ENCODE assay signal across 8 cellular contexts in the genomic region with DNA sequence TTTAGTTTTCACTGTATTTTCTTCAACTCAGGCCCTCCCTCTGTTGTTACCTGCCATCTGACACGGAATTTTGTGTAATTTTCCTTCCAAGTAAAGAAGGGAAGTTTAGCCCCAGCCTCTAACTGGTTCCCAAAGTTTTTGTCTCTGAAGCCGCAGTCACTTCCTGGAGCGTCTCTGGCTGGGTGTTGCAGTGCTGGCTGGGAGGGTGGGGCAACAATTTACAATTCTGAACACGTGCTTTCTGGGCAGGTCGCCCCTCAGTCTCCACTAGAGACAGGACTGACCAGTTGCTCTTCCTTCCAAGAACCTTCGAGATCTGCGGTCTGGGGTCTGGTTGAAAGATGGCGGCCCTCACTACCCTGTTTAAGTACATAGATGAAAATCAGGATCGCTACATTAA. TPM values are rescaled to one million over a fixed set of nuclear protein-coding genes. Genes with fewer than 3 reads are reported as not detected.
DNase-seq lines count a peak whose midpoint lies in the region; ATAC-seq and TF ChIP-seq lines count a peak whose summit lies in the region.

No MANE protein-coding gene starts in this region.

- peak; percentile 63 for DNase-seq in ACHN
- DNase-seq in cardiac fibroblast (ENCODE audit: low read depth in 2 of 2): peak; percentile 30 to 62
- DNase-seq in left lobe of liver (ENCODE audit: low spot score): peak; percentile 90
- peak; percentile 57 for DNase-seq in stimulated activated CD8-positive, alpha-beta memory T cell treated with anti-CD3 and anti-CD28 coated beads, Interleukin-4, amount 100 ng/mL, for 48 hours
- DNase-seq in NCI-H1694 treated with DMSO at 0.1 percent for 48 hours (lab: John Stamatoyannopoulos, UW): no peak

- H3K27ac Mint-ChIP-seq in T-helper 1 cell treated with Interleukin-12 subunit alpha and Interleukin-12 subunit beta and Interleukin-4 antibody, amounts not matched to agents 30 μg/mL and 1 μg/mL, for 36 hours: peak overlapping the region; percentile 99

- no peak for TF ChIP-seq CTCF in cardiac fibroblast (IDR thresholded peaks at IDR 0.05; ENCODE audit: low read depth, low read length)

- TF ChIP-seq POLR2A in GM19193 (IDR thresholded peaks at IDR 0.05; ENCODE audit: extremely low read depth, insufficient read depth, insufficient read length): peak; percentile 40

- no peaks in the 10 kb centered on the region for H3K9me3 Mint-ChIP-seq in T-helper 1 cell treated with Interleukin-12 subunit alpha and Interleukin-12 subunit beta and Interleukin-4 antibody, amounts not matched to agents 30 μg/mL and 1 μg/mL, for 36 hours

- peaks cover 37% of the 10 kb centered on the region for H3K36me3 Mint-ChIP-seq in T-helper 1 cell treated with Interleukin-12 subunit alpha and Interleukin-12 subunit beta and Interleukin-4 antibody, amounts not matched to agents 30 μg/mL and 1 μg/mL, for 36 hours (ENCODE audit: low read depth)

- H3K27me3 Mint-ChIP-seq in T-helper 1 cell treated with Interleukin-12 subunit alpha and Interleukin-12 subunit beta and Interleukin-4 antibody, amounts not matched to agents 30 μg/mL and 1 μg/mL, for 36 hours (ENCODE audit: low read depth): peaks cover 5% of the 10 kb centered on the region

- H3K4me3 ChIP-seq in cardiac fibroblast (replicated peaks in 1 of 2; ENCODE audit: low read depth in 2 of 2, low read length in 2 of 2): peak overlapping the region in 1 of 2 donors; percentile 12

- peaks cover 51% of the 10 kb centered on the region for H3K4me1 Mint-ChIP-seq in T-helper 1 cell treated with Interleukin-12 subunit alpha and Interleukin-12 subunit beta and Interleukin-4 antibody, amounts not matched to agents 30 μg/mL and 1 μg/mL, for 36 hours (ENCODE audit: low read depth)

- in situ Hi-C loops in ACHN (cut with HindIII; ENCODE audit: low pct_ligation_motif_present, low pct_unique_long_range_greater_than_20kb, low sequenced_read_pairs): no loop called here

- H3K4me3 Mint-ChIP-seq in T-helper 1 cell treated with Interleukin-12 subunit alpha and Interleukin-12 subunit beta and Interleukin-4 antibody, amounts not matched to agents 30 μg/mL and 1 μg/mL, for 36 hours: peak overlapping the region; percentile 90

- ATAC-seq in HG03342 (IDR thresholded peaks at IDR 0.05; ENCODE audit: unreplicated experiment): peak; percentile 44
- ATAC-seq in left lobe of liver: peak; percentile 15

RNA-seq across cellular contexts. Expression of a gene that starts 3.5 kb away (rescaled TPM):
- total RNA-seq in left lobe of liver: 243 TPM

RNA-seq across cellular contexts. Expression of a gene that starts 34.7 kb away (rescaled TPM):
- 66.3 TPM for total RNA-seq in left lobe of liver

RNA-seq across cellular contexts. Expression of a gene that starts 42.5 kb away (rescaled TPM):
- total RNA-seq in left lobe of liver: not detected
